In genomic region chr14:48560421-48560820, GRCh38 we compare ENCODE assay signal across 25 cellular contexts.
"Had no signal": no experiment of that assay in that cellular context is flagged by ENCODE, and none has a peak within 500 bp of the region (broad histone marks: within the 10 kb centered on the region; RNA-seq: fewer than 3 reads in every experiment).

No MANE protein-coding gene starts in this region.

- H3K4me1 ChIP-seq: adrenal gland, body of pancreas, breast epithelium had no signal

- H3K36me3 Mint-ChIP-seq: activated CD4-positive, alpha-beta memory T cell treated with anti-CD3 and anti-CD28 coated beads for 36 hours had no signal

- H3K4me1 Mint-ChIP-seq: activated B cell treated with CpG ODN at 0.5 μM for 24 hours had no signal

- H3K4me3 Mint-ChIP-seq: activated B cell treated with CpG ODN at 0.5 μM for 24 hours; activated CD4-positive, alpha-beta memory T cell treated with anti-CD3 and anti-CD28 coated beads for 36 hours; activated naive CD4-positive, alpha-beta T cell treated with anti-CD3 and anti-CD28 coated beads for 36 hours; activated T-cell treated with anti-CD3 and anti-CD28 coated beads, Interleukin-2, amount 50 U/mL, for 4 hours; activated T-helper 1 cell treated with anti-CD3 and anti-CD28 coated beads, Interleukin-12 subunit alpha, Interleukin-12 subunit beta, Interleukin-2, Interleukin-4 antibody, amounts not matched to agents 30 ng/mL and 10 ng/mL and 1 ng/mL, durations not matched to agents 14 hours and 24 hours and 36 hours had no signal

- ATAC-seq: activated naive CD4-positive, alpha-beta T cell treated with anti-CD3 and anti-CD28 coated beads, Interleukin-2, amount 50 U/mL, for 72 hours; activated T-cell treated with anti-CD3 and anti-CD28 coated beads, Interleukin-2, amount 50 U/mL, for 4 hours; body of pancreas had no signal

- H3K27ac ChIP-seq: adrenal gland, body of pancreas, breast epithelium had no signal

- FAIRE-seq: astrocyte, TTC549 had no signal

- H3K27ac Mint-ChIP-seq: activated B cell treated with CpG ODN at 0.5 μM for 24 hours; activated CD4-positive, alpha-beta memory T cell treated with anti-CD3 and anti-CD28 coated beads for 36 hours; activated naive CD4-positive, alpha-beta T cell treated with anti-CD3 and anti-CD28 coated beads for 36 hours; activated naive CD4-positive, alpha-beta T cell treated with anti-CD3 and anti-CD28 coated beads, Interleukin-2, amount 50 U/mL, for 72 hours; activated T-helper 1 cell treated with anti-CD3 and anti-CD28 coated beads, Interleukin-12 subunit alpha, Interleukin-12 subunit beta, Interleukin-2, Interleukin-4 antibody, amounts not matched to agents 30 ng/mL and 10 ng/mL and 1 ng/mL, durations not matched to agents 14 hours and 24 hours and 36 hours had no signal

- H3K9me3 ChIP-seq: adrenal gland, body of pancreas, breast epithelium had no signal

- DNase-seq: activated B cell treated with CpG ODN at 0.5 μM for 24 hours; activated CD4-positive, alpha-beta memory T cell treated with anti-CD3 and anti-CD28 coated beads for 36 hours; activated CD4-positive, alpha-beta T cell treated with anti-CD3 and anti-CD28 coated beads for 4 hours; activated CD4-positive, alpha-beta T cell treated with anti-CD3 and anti-CD28 coated beads, Interleukin-2, amount 50 U/mL, for 1 hour; activated CD4-positive, CD25-positive, alpha-beta regulatory T cell treated with anti-CD3 and anti-CD28 coated beads, Interleukin-2, amount 50 U/mL, for 72 hours; activated CD8-positive, alpha-beta memory T cell treated with anti-CD3 and anti-CD28 coated beads, Interleukin-2, amount 50 U/mL, for 4 hours; activated gamma-delta T cell treated with Interleukin-2 at 50 U/mL for 16 hours; activated naive CD4-positive, alpha-beta T cell treated with anti-CD3 and anti-CD28 coated beads for 36 hours; activated T-cell treated with anti-CD3 and anti-CD28 coated beads for 4 hours; activated T-cell treated with anti-CD3 and anti-CD28 coated beads, Interleukin-2, amount 50 U/mL, for 4 hours; adrenal gland; body of pancreas; NCI-H1105; NCI-H1417 treated with DMSO at 0.1 percent for 48 hours; NCI-H1694; NCI-H1930; NCI-H2081 treated with DMSO at 0.1 percent for 48 hours; NCI-H226; NCI-H524 treated with DMSO at 0.1 percent for 48 hours; Right ventricle myocardium superior had no signal

- H3K27me3 Mint-ChIP-seq: activated B cell treated with CpG ODN at 0.5 μM for 24 hours; activated CD4-positive, alpha-beta memory T cell treated with anti-CD3 and anti-CD28 coated beads for 36 hours had no signal

- H3K27me3 ChIP-seq: adrenal gland, body of pancreas, breast epithelium had no signal

- H3K36me3 ChIP-seq: adrenal gland, breast epithelium had no signal

- H3K4me3 ChIP-seq: adrenal gland, body of pancreas, breast epithelium had no signal
